1 cellular context compared by ENCODE assay signal in the genomic region with DNA sequence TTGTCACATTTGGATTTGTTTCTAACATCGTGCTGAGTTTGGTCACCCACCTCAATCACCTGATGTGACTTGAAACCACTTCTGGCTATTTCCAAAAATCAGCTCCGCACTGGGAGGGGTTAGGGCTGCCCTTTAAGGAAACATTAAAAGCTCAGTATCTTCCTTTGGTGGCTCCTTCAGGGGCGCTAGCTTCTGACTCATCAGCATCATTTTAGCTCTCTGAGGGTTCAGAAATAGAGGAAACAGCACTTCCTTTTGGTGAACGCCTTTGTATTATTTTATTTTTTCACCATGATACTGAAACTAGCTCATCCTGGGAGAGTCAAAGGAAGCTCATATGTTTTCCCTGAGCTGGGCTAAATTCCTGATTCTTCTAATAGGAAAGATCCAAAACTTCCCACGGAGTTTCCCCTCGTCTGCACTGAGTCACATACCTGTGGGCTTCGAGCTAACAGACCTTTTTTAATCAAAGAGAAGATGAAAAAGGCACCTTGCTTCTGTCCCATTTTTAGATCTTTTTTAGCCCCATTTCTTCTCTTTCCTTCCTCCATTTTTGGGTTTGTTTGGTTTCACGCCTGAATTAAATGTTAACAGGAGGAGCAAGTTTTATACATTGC.
TF ChIP-seq lines count a peak whose summit lies in the region.

No MANE protein-coding gene starts in this region.

TF ChIP-seq in GM12878, 131 proteins besides CTCF, POLR2A, EP300 and RAD21 (continued from another document):
- TF ChIP-seq, protein P1, sequence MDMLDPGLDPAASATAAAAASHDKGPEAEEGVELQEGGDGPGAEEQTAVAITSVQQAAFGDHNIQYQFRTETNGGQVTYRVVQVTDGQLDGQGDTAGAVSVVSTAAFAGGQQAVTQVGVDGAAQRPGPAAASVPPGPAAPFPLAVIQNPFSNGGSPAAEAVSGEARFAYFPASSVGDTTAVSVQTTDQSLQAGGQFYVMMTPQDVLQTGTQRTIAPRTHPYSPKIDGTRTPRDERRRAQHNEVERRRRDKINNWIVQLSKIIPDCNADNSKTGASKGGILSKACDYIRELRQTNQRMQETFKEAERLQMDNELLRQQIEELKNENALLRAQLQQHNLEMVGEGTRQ (IDR thresholded peaks at IDR 0.05; ENCODE audit: borderline replicate concordance, low read depth, low read length): no peak
- TF ChIP-seq, protein P2, sequence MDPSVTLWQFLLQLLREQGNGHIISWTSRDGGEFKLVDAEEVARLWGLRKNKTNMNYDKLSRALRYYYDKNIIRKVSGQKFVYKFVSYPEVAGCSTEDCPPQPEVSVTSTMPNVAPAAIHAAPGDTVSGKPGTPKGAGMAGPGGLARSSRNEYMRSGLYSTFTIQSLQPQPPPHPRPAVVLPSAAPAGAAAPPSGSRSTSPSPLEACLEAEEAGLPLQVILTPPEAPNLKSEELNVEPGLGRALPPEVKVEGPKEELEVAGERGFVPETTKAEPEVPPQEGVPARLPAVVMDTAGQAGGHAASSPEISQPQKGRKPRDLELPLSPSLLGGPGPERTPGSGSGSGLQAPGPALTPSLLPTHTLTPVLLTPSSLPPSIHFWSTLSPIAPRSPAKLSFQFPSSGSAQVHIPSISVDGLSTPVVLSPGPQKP (IDR thresholded peaks at IDR 0.05; ENCODE audit: low read depth, low read length): no peak
- 0 out of 4 replicates have a peak, but pooled peaks of 1 of the 2 experiments have one; percentile 32 for TF ChIP-seq SRF (IDR thresholded peaks at IDR 0.05; ENCODE audit: low read depth in 2 of 2, low read length in 2 of 2)
- TF ChIP-seq ZNF207 (IDR thresholded peaks at IDR 0.05; ENCODE audit: borderline replicate concordance): no peak
- TF ChIP-seq GABPA (IDR thresholded peaks at IDR 0.05; ENCODE audit: low read depth): no peak
- no peak for TF ChIP-seq PAX5 (IDR thresholded peaks at IDR 0.05; ENCODE audit: borderline replicate concordance, low read depth, low read length)
- TF ChIP-seq ZNF622 (IDR thresholded peaks at IDR 0.05): no peak
- no peak for TF ChIP-seq CBFB (IDR thresholded peaks at IDR 0.05; ENCODE audit: low read depth)
- TF ChIP-seq SREBF2 (IDR thresholded peaks at IDR 0.05; ENCODE audit: low read length): no peak
- TF ChIP-seq, protein P3, sequence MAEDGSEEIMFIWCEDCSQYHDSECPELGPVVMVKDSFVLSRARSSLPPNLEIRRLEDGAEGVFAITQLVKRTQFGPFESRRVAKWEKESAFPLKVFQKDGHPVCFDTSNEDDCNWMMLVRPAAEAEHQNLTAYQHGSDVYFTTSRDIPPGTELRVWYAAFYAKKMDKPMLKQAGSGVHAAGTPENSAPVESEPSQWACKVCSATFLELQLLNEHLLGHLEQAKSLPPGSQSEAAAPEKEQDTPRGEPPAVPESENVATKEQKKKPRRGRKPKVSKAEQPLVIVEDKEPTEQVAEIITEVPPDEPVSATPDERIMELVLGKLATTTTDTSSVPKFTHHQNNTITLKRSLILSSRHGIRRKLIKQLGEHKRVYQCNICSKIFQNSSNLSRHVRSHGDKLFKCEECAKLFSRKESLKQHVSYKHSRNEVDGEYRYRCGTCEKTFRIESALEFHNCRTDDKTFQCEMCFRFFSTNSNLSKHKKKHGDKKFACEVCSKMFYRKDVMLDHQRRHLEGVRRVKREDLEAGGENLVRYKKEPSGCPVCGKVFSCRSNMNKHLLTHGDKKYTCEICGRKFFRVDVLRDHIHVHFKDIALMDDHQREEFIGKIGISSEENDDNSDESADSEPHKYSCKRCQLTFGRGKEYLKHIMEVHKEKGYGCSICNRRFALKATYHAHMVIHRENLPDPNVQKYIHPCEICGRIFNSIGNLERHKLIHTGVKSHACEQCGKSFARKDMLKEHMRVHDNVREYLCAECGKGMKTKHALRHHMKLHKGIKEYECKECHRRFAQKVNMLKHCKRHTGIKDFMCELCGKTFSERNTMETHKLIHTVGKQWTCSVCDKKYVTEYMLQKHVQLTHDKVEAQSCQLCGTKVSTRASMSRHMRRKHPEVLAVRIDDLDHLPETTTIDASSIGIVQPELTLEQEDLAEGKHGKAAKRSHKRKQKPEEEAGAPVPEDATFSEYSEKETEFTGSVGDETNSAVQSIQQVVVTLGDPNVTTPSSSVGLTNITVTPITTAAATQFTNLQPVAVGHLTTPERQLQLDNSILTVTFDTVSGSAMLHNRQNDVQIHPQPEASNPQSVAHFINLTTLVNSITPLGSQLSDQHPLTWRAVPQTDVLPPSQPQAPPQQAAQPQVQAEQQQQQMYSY (CRISPR knock-in tag; IDR thresholded peaks at IDR 0.05): no peak
